Comparison of ENCODE assay signal across 1 cellular context in the genomic region with DNA sequence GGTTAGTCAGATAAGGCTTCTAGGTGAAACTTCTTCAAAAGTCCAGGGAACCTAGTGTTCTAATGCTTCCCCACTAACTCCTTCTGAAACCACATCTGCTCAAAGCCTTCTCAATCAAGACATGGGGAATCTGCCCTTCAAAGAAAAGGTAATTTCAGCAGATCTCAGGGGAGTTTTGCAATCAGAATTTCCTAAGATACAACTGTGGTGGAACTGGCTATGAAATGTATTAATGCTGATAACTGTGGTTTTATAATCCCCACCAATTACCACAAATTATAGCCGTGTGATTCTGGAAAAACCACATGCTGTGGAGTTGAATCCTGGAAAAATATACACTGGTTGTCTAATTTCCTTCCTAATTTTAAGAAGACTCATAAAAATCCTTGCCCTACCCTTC.
TF ChIP-seq lines count a peak whose summit lies in the region.

No MANE protein-coding gene starts in this region.

TF ChIP-seq in WTC11, 78 proteins besides CTCF, POLR2A, EP300 and RAD21 (continued from another document):
- TF ChIP-seq NR2C2 (CRISPR knock-in tag; IDR thresholded peaks at IDR 0.05) (no peak), PRRX2 (CRISPR knock-in tag; IDR thresholded peaks at IDR 0.05) (no peak), ZNF121 (CRISPR knock-in tag; IDR thresholded peaks at IDR 0.05) (no peak), ZNF317 (CRISPR knock-in tag; IDR thresholded peaks at IDR 0.05; ENCODE audit: borderline replicate concordance, low read depth) (no peak), ZNF263 (CRISPR knock-in tag; IDR thresholded peaks at IDR 0.05; ENCODE audit: low read depth) (no peak), ZNF396 (CRISPR knock-in tag; IDR thresholded peaks at IDR 0.05; ENCODE audit: borderline replicate concordance) (no peak), ETV6 (CRISPR knock-in tag; IDR thresholded peaks at IDR 0.05) (no peak), NFATC4 (CRISPR knock-in tag; IDR thresholded peaks at IDR 0.05) (no peak), KAT7 (CRISPR knock-in tag; IDR thresholded peaks at IDR 0.05; ENCODE audit: borderline replicate concordance) (no peak)
- TF ChIP-seq, protein P1, sequence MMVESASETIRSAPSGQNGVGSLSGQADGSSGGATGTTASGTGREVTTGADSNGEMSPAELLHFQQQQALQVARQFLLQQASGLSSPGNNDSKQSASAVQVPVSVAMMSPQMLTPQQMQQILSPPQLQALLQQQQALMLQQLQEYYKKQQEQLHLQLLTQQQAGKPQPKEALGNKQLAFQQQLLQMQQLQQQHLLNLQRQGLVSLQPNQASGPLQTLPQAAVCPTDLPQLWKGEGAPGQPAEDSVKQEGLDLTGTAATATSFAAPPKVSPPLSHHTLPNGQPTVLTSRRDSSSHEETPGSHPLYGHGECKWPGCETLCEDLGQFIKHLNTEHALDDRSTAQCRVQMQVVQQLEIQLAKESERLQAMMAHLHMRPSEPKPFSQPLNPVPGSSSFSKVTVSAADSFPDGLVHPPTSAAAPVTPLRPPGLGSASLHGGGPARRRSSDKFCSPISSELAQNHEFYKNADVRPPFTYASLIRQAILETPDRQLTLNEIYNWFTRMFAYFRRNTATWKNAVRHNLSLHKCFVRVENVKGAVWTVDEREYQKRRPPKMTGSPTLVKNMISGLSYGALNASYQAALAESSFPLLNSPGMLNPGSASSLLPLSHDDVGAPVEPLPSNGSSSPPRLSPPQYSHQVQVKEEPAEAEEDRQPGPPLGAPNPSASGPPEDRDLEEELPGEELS (CRISPR knock-in tag; IDR thresholded peaks at IDR 0.05), result no peak
- TF ChIP-seq, protein P2, sequence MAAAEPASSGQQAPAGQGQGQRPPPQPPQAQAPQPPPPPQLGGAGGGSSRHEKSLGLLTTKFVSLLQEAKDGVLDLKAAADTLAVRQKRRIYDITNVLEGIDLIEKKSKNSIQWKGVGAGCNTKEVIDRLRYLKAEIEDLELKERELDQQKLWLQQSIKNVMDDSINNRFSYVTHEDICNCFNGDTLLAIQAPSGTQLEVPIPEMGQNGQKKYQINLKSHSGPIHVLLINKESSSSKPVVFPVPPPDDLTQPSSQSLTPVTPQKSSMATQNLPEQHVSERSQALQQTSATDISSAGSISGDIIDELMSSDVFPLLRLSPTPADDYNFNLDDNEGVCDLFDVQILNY (CRISPR knock-in tag; IDR thresholded peaks at IDR 0.05), result no peak
- TF ChIP-seq, protein P3, sequence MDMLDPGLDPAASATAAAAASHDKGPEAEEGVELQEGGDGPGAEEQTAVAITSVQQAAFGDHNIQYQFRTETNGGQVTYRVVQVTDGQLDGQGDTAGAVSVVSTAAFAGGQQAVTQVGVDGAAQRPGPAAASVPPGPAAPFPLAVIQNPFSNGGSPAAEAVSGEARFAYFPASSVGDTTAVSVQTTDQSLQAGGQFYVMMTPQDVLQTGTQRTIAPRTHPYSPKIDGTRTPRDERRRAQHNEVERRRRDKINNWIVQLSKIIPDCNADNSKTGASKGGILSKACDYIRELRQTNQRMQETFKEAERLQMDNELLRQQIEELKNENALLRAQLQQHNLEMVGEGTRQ (CRISPR knock-in tag; IDR thresholded peaks at IDR 0.05), result no peak
- TF ChIP-seq, protein P4, sequence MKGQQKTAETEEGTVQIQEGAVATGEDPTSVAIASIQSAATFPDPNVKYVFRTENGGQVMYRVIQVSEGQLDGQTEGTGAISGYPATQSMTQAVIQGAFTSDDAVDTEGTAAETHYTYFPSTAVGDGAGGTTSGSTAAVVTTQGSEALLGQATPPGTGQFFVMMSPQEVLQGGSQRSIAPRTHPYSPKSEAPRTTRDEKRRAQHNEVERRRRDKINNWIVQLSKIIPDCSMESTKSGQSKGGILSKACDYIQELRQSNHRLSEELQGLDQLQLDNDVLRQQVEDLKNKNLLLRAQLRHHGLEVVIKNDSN (CRISPR knock-in tag; IDR thresholded peaks at IDR 0.05), result no peak
- TF ChIP-seq, protein P5, sequence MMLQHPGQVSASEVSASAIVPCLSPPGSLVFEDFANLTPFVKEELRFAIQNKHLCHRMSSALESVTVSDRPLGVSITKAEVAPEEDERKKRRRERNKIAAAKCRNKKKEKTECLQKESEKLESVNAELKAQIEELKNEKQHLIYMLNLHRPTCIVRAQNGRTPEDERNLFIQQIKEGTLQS (CRISPR knock-in tag; conservative IDR thresholded peaks at IDR 0.05), result no peak
- TF ChIP-seq, protein P6, sequence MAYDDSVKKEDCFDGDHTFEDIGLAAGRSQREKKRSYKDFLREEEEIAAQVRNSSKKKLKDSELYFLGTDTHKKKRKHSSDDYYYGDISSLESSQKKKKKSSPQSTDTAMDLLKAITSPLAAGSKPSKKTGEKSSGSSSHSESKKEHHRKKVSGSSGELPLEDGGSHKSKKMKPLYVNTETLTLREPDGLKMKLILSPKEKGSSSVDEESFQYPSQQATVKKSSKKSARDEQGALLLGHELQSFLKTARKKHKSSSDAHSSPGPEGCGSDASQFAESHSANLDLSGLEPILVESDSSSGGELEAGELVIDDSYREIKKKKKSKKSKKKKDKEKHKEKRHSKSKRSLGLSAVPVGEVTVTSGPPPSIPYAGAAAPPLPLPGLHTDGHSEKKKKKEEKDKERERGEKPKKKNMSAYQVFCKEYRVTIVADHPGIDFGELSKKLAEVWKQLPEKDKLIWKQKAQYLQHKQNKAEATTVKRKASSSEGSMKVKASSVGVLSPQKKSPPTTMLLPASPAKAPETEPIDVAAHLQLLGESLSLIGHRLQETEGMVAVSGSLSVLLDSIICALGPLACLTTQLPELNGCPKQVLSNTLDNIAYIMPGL (CRISPR knock-in tag; IDR thresholded peaks at IDR 0.05), result no peak
